9 cellular contexts compared by ENCODE assay signal in the genomic region with DNA sequence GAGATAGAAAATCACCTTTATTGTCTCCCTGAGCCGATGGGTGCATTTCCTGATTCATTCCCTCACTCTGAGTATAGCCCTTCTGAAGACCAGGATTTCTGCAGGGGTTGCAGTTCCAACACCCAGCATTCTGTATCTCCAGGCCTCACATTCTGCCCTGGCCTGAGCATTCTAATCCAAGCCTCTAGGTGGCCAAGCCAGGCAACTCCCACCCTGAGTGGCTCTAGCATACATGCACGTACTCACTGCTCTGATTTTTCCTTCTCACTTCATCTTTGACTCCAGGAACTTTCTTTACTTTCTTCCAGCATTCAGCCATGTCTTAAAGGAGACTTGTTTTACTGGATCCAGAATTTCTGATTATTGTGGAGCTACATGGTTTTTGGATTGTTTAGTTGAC.
DNase-seq lines count a peak whose midpoint lies in the region; ATAC-seq, FAIRE-seq and TF ChIP-seq lines count a peak whose summit lies in the region.
"Had no signal": no experiment of that assay in that cellular context is flagged by ENCODE, and none has a peak within 500 bp of the region (broad histone marks: within the 10 kb centered on the region; RNA-seq: fewer than 3 reads in every experiment).

No MANE protein-coding gene starts in this region.

- in situ Hi-C loops in HAP-1 (cut with MboI; ENCODE audit: low sequenced_read_pairs) (loop anchor here (5.0 to 10.0 kb wide), 3 partner anchors 357 to 569 kb away; no protein-coding TSS in a partner anchor), astrocyte of the spinal cord (cut with HindIII; ENCODE audit: low sequenced_read_pairs) (no loop called here), HepG2 (cut with HindIII; ENCODE audit: extremely low pct_ligation_motif_present, low pct_unique_long_range_greater_than_20kb) (loop anchor here (5.0 kb wide), 3 partner anchors 359 to 574 kb away; no protein-coding TSS in a partner anchor)

- peak; percentile 38; the same call in 1 of the 2 replicates for TF ChIP-seq RAD21 in HepG2 (CRISPR knock-in tag; IDR thresholded peaks at IDR 0.05)

- peak overlapping the region; percentile 45 for H3K4me2 ChIP-seq in HepG2 (ENCODE audit: low read depth, low read length)

- FAIRE-seq in HepG2 (lab: Jason Lieb, UNC) = peak; percentile 88

- no peaks in the 10 kb centered on the region for H3K27me3 Mint-ChIP-seq in MCF 10A (ENCODE audit: insufficient read depth, unreplicated experiment)
- H3K27me3 Mint-ChIP-seq: stimulated activated naive CD8-positive, alpha-beta T cell treated with anti-CD3 and anti-CD28 coated beads, Interleukin-15, Interleukin-2, amounts not matched to agents 100 ng/mL and 50 ng/mL, for 24 hours had no signal

- TF ChIP-seq EP300 in HepG2 (IDR thresholded peaks at IDR 0.05; ENCODE audit: low read depth in 2 of 2, low read length in 2 of 2) = no peak
- TF ChIP-seq EP300 in HepG2 (CRISPR knock-in tag; IDR thresholded peaks at IDR 0.05; ENCODE audit: borderline replicate concordance) = no peak

- WGBS in HepG2 (ENCODE audit: low lambda C conversion rate) = 3% methylated on average over 2 of the region's 2 CpGs

- BruUV-seq in MCF 10A (replicated peaks; lab: Mats Ljungman, UMichigan) (no TSS peak), HepG2 (replicated peaks; lab: Mats Ljungman, UMichigan) (no TSS peak)

- TF ChIP-seq POLR2A in breast epithelium (IDR thresholded peaks at IDR 0.05) (no peak), HepG2 (IDR thresholded peaks at IDR 0.05; ENCODE audit: insufficient read depth in 1 of 2, low read depth in 2 of 2, low read length in 2 of 2) (no peak)

- peak; percentile 17 for TF ChIP-seq CTCF in MCF 10A (IDR thresholded peaks at IDR 0.05; ENCODE audit: unreplicated experiment)
- TF ChIP-seq CTCF in breast epithelium (IDR thresholded peaks at IDR 0.05) = peak in 1 of 3 donors; percentile 31
- peak; percentile 72 for TF ChIP-seq CTCF in astrocyte of the spinal cord (IDR thresholded peaks at IDR 0.05; ENCODE audit: low read depth, low read length)
- TF ChIP-seq CTCF in HepG2 (CRISPR knock-in tag; IDR thresholded peaks at IDR 0.05) = peak; percentile 80

- no peaks in the 10 kb centered on the region for H3K9me3 Mint-ChIP-seq in MCF 10A (ENCODE audit: unreplicated experiment)

- H2AFZ ChIP-seq in HepG2 (ENCODE audit: low read length) = no peak overlapping the region

- H3K9ac ChIP-seq in HepG2 (ENCODE audit: insufficient read depth, low read depth, low read length) = no peak overlapping the region

- no peak overlapping the region for H3K27ac ChIP-seq in breast epithelium
- H3K27ac ChIP-seq in HepG2 (ENCODE audit: extremely low read length, insufficient read depth, low read length) = no peak overlapping the region

- POLR2A ChIA-PET in MCF 10A (lab: Yijun Ruan, JAX) (no interaction called here), HepG2 (lab: Yijun Ruan, JAX) (no interaction called here)

- H3K4me3 Mint-ChIP-seq in MCF 10A (ENCODE audit: unreplicated experiment) = no peak overlapping the region
- H3K4me3 Mint-ChIP-seq: stimulated activated naive CD8-positive, alpha-beta T cell treated with anti-CD3 and anti-CD28 coated beads, Interleukin-15, Interleukin-2, amounts not matched to agents 100 ng/mL and 50 ng/mL, for 24 hours had no signal

- intact Hi-C loops in MCF 10A (cut with micrococcal nuclease) (no loop called here), breast epithelium (cut with DNase I; ENCODE audit: low total_unique reads) (no loop called here), HepG2 (cut with micrococcal nuclease; ENCODE audit: unreplicated experiment) (loop anchor here (1.0 to 5.0 kb wide), 2 partner anchors 146 to 279 kb away; no protein-coding TSS in a partner anchor)

- H3K4me1 ChIP-seq in breast epithelium = no peaks in the 10 kb centered on the region
- peaks cover 4% of the 10 kb centered on the region for H3K4me1 ChIP-seq in HAP-1
- peaks cover 7% of the 10 kb centered on the region for H3K4me1 ChIP-seq in HepG2 (ENCODE audit: insufficient read depth, low read length)

- H3K36me3 ChIP-seq in breast epithelium = no peaks in the 10 kb centered on the region
- H3K36me3 ChIP-seq in HAP-1 (replicated peaks) = no peaks in the 10 kb centered on the region
- no peaks in the 10 kb centered on the region for H3K36me3 ChIP-seq in HepG2 (replicated peaks in 1 of 2; ENCODE audit: control insufficient read depth in 1 of 2, insufficient read depth in 2 of 2, low read length in 2 of 2)

- DNase-seq in MCF 10A (ENCODE audit: unreplicated experiment) (peak; percentile 44), breast epithelium (ENCODE audit: low spot score in 2 of 2) (no peak), HAP-1 (ENCODE audit: low spot score in 2 of 2) (peak; percentile 55 to 71), NCI-H1105 treated with DMSO at 0.1 percent for 48 hours (lab: John Stamatoyannopoulos, UW) (peak; percentile 41), astrocyte of the spinal cord (ENCODE audit: low read depth, low spot score) (peak; percentile 43), HepG2 (ENCODE audit: low spot score) (peak; percentile 73), hippocampal formation (lab: John Stamatoyannopoulos, UW) (no peak), cerebellar nuclear complex (lab: John Stamatoyannopoulos, UW) (no peak)

- H3K4me3 ChIP-seq in breast epithelium (no peak overlapping the region), HAP-1 (no peak overlapping the region), astrocyte of the spinal cord (ENCODE audit: low read depth, low read length) (no peak overlapping the region), HepG2 (replicated peaks in 1 of 3; ENCODE audit: insufficient read depth in 1 of 3, low read depth in 2 of 3, low read length in 3 of 3) (no peak overlapping the region)

- H4K20me1 ChIP-seq in HepG2 (ENCODE audit: insufficient read depth, low read length) = no peaks in the 10 kb centered on the region

- no peaks in the 10 kb centered on the region for H3K27me3 ChIP-seq in breast epithelium
- no peaks in the 10 kb centered on the region for H3K27me3 ChIP-seq in HAP-1 (ENCODE audit: low read depth)
- H3K27me3 ChIP-seq in HepG2 (ENCODE audit: control insufficient read depth in 1 of 2, insufficient read depth in 2 of 2, low read length in 2 of 2) = no peaks in the 10 kb centered on the region

- H3K79me2 ChIP-seq in HepG2 (ENCODE audit: insufficient read depth, low read length) = no peaks in the 10 kb centered on the region

- peaks cover 0 to 4% of the 10 kb centered on the region in 2 donors for H3K9me3 ChIP-seq in breast epithelium
- no peaks in the 10 kb centered on the region for H3K9me3 ChIP-seq in HAP-1
- no peaks in the 10 kb centered on the region for H3K9me3 ChIP-seq in HepG2 (ENCODE audit: low read length)

- no peak overlapping the region for H3K27ac Mint-ChIP-seq in MCF 10A (ENCODE audit: low read depth, unreplicated experiment)
- H3K27ac Mint-ChIP-seq: stimulated activated naive CD8-positive, alpha-beta T cell treated with anti-CD3 and anti-CD28 coated beads, Interleukin-15, Interleukin-2, amounts not matched to agents 100 ng/mL and 50 ng/mL, for 24 hours had no signal

- CTCF ChIA-PET in MCF 10A (lab: Yijun Ruan, JAX) (interaction anchor here (0.5 to 6.8 kb wide), 9 partner anchors 249 to 604 kb away, joined by 3 to 66 read pairs (median 3); no protein-coding TSS in a partner anchor), HepG2 (lab: Yijun Ruan, JAX; ENCODE audit: low intra/inter-chr PET ratio, low total read pairs) (interaction anchor here (0.9 to 3.2 kb wide), 6 partner anchors 147 to 572 kb away, joined by 3 to 62 read pairs (median 14); no protein-coding TSS in a partner anchor)

- ATAC-seq in HepG2 = peak; percentile 99

- peaks cover 14% of the 10 kb centered on the region for H3K4me1 Mint-ChIP-seq in MCF 10A (ENCODE audit: insufficient read depth, unreplicated experiment)

- H3K36me3 Mint-ChIP-seq in MCF 10A (ENCODE audit: insufficient read depth, unreplicated experiment) = no peaks in the 10 kb centered on the region

TF ChIP-seq in HepG2, 621 proteins besides CTCF, POLR2A, EP300 and RAD21 (continues in another document):
- TF ChIP-seq STAG1 (CRISPR knock-in tag; IDR thresholded peaks at IDR 0.05) (peak; percentile 78), ZNF501 (CRISPR knock-in tag; IDR thresholded peaks at IDR 0.05) (0 out of 2 replicates have a peak, but pooled peaks have one; percentile 21), PITX1 (CRISPR knock-in tag; IDR thresholded peaks at IDR 0.05) (0 out of 2 replicates have a peak, but pooled peaks have one; percentile 31), ZNF720 (CRISPR knock-in tag; IDR thresholded peaks at IDR 0.05) (no peak), IRX3 (CRISPR knock-in tag; IDR thresholded peaks at IDR 0.05; ENCODE audit: borderline replicate concordance, low read depth) (no peak), TAF15 (IDR thresholded peaks at IDR 0.05; ENCODE audit: low read depth, low read length, poor library complexity, severe bottlenecking) (no peak), ZNF572 (CRISPR knock-in tag; IDR thresholded peaks at IDR 0.05) (no peak), SNAPC2 (CRISPR knock-in tag; IDR thresholded peaks at IDR 0.05) (no peak), KAT8 (CRISPR knock-in tag; IDR thresholded peaks at IDR 0.05) (no peak), POLR2AphosphoS5 (IDR thresholded peaks at IDR 0.05; ENCODE audit: low read depth, low read length) (no peak), MIER3 (CRISPR knock-in tag; IDR thresholded peaks at IDR 0.05; ENCODE audit: borderline replicate concordance) (0 out of 2 replicates have a peak, but pooled peaks have one; percentile 33)
- TF ChIP-seq, protein P1, sequence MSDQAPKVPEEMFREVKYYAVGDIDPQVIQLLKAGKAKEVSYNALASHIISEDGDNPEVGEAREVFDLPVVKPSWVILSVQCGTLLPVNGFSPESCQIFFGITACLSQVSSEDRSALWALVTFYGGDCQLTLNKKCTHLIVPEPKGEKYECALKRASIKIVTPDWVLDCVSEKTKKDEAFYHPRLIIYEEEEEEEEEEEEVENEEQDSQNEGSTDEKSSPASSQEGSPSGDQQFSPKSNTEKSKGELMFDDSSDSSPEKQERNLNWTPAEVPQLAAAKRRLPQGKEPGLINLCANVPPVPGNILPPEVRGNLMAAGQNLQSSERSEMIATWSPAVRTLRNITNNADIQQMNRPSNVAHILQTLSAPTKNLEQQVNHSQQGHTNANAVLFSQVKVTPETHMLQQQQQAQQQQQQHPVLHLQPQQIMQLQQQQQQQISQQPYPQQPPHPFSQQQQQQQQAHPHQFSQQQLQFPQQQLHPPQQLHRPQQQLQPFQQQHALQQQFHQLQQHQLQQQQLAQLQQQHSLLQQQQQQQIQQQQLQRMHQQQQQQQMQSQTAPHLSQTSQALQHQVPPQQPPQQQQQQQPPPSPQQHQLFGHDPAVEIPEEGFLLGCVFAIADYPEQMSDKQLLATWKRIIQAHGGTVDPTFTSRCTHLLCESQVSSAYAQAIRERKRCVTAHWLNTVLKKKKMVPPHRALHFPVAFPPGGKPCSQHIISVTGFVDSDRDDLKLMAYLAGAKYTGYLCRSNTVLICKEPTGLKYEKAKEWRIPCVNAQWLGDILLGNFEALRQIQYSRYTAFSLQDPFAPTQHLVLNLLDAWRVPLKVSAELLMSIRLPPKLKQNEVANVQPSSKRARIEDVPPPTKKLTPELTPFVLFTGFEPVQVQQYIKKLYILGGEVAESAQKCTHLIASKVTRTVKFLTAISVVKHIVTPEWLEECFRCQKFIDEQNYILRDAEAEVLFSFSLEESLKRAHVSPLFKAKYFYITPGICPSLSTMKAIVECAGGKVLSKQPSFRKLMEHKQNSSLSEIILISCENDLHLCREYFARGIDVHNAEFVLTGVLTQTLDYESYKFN (CRISPR knock-in tag; conservative IDR thresholded peaks at IDR 0.05) = no peak

Comparison
In these comparisons a context has a peak if more than half of its experiments do, and no peak if none do; other contexts are left out.
1. DNase-seq: peak in MCF 10A (single experiment), HAP-1 (2 of 2), NCI-H1105 treated with DMSO at 0.1 percent for 48 hours (single experiment), astrocyte of the spinal cord (single experiment) and HepG2 (single experiment); none in breast epithelium (0 of 2), hippocampal formation (0 of 2) and cerebellar nuclear complex (0 of 2).